Comparison of ENCODE assay signal across 1 cellular context in the genomic region with DNA sequence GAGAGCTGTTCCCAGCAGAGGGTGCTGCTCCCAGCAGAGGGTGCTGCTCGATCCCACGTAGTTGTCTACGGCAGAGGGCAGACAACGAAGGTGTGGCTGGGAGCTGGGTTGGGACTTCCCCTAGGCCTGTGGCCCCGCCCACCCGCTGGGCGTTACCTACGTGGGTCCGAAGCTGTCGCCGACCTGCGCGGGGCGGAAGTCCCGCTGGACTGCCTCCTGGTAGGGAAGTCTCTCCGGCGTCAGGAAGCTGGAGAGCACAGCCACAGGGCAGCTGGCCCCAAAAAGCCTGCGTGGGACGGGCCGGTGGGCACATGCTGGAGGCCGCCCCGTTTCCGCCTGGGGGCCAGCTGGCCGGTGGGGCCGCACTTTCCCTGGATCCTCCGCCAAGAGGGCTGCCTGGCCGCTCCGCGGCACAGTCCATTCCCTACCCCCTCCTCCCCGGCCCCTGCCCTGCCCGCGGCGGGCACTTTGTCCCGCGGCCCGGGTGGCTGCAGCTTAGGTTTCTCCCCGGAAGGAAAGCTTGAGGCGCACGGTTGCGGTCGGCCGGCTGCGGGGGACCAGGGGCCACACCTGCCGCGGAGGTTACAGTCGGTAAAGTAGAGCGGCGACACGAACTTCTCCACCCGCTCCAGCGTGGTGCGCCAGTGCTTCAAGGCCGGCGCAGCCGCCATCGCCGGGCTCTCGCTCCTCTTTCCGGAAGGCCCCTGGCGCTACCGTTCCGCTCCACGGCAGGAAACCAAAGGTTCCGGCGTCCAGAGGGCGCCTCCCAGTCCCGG.
TF ChIP-seq lines count a peak whose summit lies in the region.

A gene (minus strand): TSS at position 695 of the 776 bp plus-strand sequence. CDS start 24 bp downstream, at position 671.

TF ChIP-seq in HepG2, 621 proteins besides CTCF, POLR2A, EP300 and RAD21 (continued from another document):
- TF ChIP-seq, protein P1, sequence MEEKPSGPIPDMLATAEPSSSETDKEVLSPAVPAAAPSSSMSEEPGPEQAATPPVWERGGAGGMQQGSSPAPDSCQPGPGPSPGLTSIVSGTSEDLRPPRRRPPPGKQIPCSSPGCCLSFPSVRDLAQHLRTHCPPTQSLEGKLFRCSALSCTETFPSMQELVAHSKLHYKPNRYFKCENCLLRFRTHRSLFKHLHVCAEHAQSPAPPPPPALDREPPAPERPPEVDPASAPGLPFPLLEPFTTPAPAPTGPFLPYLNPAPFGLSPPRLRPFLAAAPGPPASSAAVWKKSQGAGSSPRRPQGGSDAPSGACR (CRISPR knock-in tag; IDR thresholded peaks at IDR 0.05) = peak; percentile 78
- peak; percentile 67; the same call in 1 of the 2 replicates for TF ChIP-seq MAF1 (CRISPR knock-in tag; IDR thresholded peaks at IDR 0.05; ENCODE audit: borderline replicate concordance)
- TF ChIP-seq, protein P2, sequence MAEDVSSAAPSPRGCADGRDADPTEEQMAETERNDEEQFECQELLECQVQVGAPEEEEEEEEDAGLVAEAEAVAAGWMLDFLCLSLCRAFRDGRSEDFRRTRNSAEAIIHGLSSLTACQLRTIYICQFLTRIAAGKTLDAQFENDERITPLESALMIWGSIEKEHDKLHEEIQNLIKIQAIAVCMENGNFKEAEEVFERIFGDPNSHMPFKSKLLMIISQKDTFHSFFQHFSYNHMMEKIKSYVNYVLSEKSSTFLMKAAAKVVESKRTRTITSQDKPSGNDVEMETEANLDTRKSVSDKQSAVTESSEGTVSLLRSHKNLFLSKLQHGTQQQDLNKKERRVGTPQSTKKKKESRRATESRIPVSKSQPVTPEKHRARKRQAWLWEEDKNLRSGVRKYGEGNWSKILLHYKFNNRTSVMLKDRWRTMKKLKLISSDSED (CRISPR knock-in tag; IDR thresholded peaks at IDR 0.05) = no peak
- 0 out of 2 replicates have a peak, but pooled peaks have one; percentile 61 for TF ChIP-seq MTA3 (CRISPR knock-in tag; IDR thresholded peaks at IDR 0.05)
- TF ChIP-seq RFX1 (IDR thresholded peaks at IDR 0.05) = no peak
- TF ChIP-seq SNAPC2 (CRISPR knock-in tag; IDR thresholded peaks at IDR 0.05) = peak; percentile 74; the same call in 1 of the 2 replicates
- TF ChIP-seq, protein P3, sequence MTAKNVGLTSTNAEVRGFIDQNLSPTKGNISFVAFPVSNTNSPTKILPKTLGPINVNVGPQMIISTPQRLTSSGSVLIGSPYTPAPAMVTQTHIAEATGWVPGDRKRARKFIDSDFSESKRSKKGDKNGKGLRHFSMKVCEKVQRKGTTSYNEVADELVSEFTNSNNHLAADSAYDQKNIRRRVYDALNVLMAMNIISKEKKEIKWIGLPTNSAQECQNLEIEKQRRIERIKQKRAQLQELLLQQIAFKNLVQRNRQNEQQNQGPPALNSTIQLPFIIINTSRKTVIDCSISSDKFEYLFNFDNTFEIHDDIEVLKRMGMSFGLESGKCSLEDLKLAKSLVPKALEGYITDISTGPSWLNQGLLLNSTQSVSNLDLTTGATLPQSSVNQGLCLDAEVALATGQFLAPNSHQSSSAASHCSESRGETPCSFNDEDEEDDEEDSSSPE (CRISPR knock-in tag; IDR thresholded peaks at IDR 0.05) = peak; percentile 63
- TF ChIP-seq, protein P4, sequence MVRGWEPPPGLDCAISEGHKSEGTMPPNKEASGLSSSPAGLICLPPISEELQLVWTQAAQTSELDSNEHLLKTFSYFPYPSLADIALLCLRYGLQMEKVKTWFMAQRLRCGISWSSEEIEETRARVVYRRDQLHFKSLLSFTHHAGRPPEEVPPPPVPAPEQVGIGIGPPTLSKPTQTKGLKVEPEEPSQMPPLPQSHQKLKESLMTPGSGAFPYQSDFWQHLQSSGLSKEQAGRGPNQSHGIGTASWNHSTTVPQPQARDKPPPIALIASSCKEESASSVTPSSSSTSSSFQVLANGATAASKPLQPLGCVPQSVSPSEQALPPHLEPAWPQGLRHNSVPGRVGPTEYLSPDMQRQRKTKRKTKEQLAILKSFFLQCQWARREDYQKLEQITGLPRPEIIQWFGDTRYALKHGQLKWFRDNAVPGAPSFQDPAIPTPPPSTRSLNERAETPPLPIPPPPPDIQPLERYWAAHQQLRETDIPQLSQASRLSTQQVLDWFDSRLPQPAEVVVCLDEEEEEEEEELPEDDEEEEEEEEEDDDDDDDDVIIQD (CRISPR knock-in tag; IDR thresholded peaks at IDR 0.05; ENCODE audit: low read depth) = peak; percentile 85
- no peak; the same call in 1 of the 2 replicates for TF ChIP-seq ZNF577 (CRISPR knock-in tag; IDR thresholded peaks at IDR 0.05; ENCODE audit: borderline replicate concordance, low read depth)
- no peak for TF ChIP-seq HMGA1 (CRISPR knock-in tag; conservative IDR thresholded peaks at IDR 0.05)
- peak; percentile 66; the same call in 1 of the 2 replicates for TF ChIP-seq GTF2F1 (IDR thresholded peaks at IDR 0.05; ENCODE audit: low read length)
- TF ChIP-seq NFE2 (CRISPR knock-in tag; IDR thresholded peaks at IDR 0.05) = no peak
- TF ChIP-seq SKI (IDR thresholded peaks at IDR 0.05; ENCODE audit: partially characterized antibody) = peak; percentile 74
- TF ChIP-seq, protein P5, sequence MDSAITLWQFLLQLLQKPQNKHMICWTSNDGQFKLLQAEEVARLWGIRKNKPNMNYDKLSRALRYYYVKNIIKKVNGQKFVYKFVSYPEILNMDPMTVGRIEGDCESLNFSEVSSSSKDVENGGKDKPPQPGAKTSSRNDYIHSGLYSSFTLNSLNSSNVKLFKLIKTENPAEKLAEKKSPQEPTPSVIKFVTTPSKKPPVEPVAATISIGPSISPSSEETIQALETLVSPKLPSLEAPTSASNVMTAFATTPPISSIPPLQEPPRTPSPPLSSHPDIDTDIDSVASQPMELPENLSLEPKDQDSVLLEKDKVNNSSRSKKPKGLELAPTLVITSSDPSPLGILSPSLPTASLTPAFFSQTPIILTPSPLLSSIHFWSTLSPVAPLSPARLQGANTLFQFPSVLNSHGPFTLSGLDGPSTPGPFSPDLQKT (CRISPR knock-in tag; IDR thresholded peaks at IDR 0.05; ENCODE audit: borderline replicate concordance) = 0 out of 2 replicates have a peak, but pooled peaks have one; percentile 17
- TF ChIP-seq ZNF354B (CRISPR knock-in tag; IDR thresholded peaks at IDR 0.05) = no peak
